Comparison of ENCODE assay signal across 13 cellular contexts in the genomic region with DNA sequence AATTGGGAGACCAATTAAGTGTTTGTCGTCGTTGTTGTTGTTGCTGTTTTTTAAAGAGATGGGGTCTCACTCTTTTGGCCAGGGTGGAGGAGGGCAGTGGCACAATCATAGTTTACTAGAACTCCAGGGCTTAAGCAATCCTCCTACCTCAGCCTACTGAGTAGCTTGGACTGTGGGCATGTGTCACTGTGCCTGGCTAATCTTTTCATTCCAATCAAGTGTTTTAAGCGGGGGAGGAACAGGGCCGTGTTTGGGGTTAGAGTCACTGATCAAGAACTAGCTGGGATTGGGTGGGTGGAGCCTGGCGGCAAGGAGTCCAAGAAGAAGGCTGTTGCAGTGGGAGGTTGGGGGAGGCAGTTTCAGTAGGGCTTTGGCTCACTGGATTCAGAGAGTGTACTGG. TPM values are rescaled to one million over a fixed set of nuclear protein-coding genes. Genes with fewer than 3 reads are reported as not detected.
DNase-seq lines count a peak whose midpoint lies in the region; ATAC-seq and TF ChIP-seq lines count a peak whose summit lies in the region.
"Had no signal": no experiment of that assay in that cellular context is flagged by ENCODE, and none has a peak within 500 bp of the region (broad histone marks: within the 10 kb centered on the region; RNA-seq: fewer than 3 reads in every experiment).

No MANE protein-coding gene starts in this region.

- no peak overlapping the region for H3K4me3 ChIP-seq in testis
- no peak overlapping the region for H3K4me3 ChIP-seq in dorsolateral prefrontal cortex
- H3K4me3 ChIP-seq: heart left ventricle had no signal

- H3K27me3 Mint-ChIP-seq in stimulated activated naive CD8-positive, alpha-beta T cell treated with anti-CD3 and anti-CD28 coated beads, Interleukin-15, amount 100 ng/mL, for 72 hours: no peaks in the 10 kb centered on the region

- intact Hi-C loops in testis (cut with DNase I; ENCODE audit: low total_unique reads) (no loop called here), dorsolateral prefrontal cortex (cut with DNase I) (no loop called here)

- H3K9me3 ChIP-seq in testis: no peaks in the 10 kb centered on the region

- peak overlapping the region in 1 of 2 donors; percentile 39 for H3K27ac ChIP-seq in testis
- H3K27ac ChIP-seq in dorsolateral prefrontal cortex: peak overlapping the region in 19 of 59 donors; percentile 2 to 55 (median 29)
- H3K27ac ChIP-seq: heart left ventricle had no signal

- no peak for ATAC-seq in GM21526 (IDR thresholded peaks at IDR 0.05; ENCODE audit: low FRiP score, unreplicated experiment)
- no peak for ATAC-seq in stimulated activated naive CD8-positive, alpha-beta T cell treated with anti-CD3 and anti-CD28 coated beads, Interleukin-15, amount 100 ng/mL, for 72 hours

- no peaks in the 10 kb centered on the region for H3K36me3 ChIP-seq in testis (ENCODE audit: low read depth, missing control alignments)
- H3K36me3 ChIP-seq: heart left ventricle had no signal

- no peak for TF ChIP-seq POLR2A in testis (IDR thresholded peaks at IDR 0.05)

- TF ChIP-seq CTCF in testis (IDR thresholded peaks at IDR 0.05) (no peak), dorsolateral prefrontal cortex (IDR thresholded peaks at IDR 0.05 in 54 of 56, conservative IDR thresholded peaks at IDR 0.05 in 2 of 56; ENCODE audit: low read depth in 1 of 56, partially characterized antibody in 56 of 56) (no peak)

- H3K4me1 Mint-ChIP-seq in stimulated activated naive CD8-positive, alpha-beta T cell treated with anti-CD3 and anti-CD28 coated beads, Interleukin-15, amount 100 ng/mL, for 72 hours: peaks cover 32% of the 10 kb centered on the region

- H3K27ac Mint-ChIP-seq in stimulated activated naive CD8-positive, alpha-beta T cell treated with anti-CD3 and anti-CD28 coated beads, Interleukin-15, amount 100 ng/mL, for 72 hours: no peak overlapping the region
- H3K27ac Mint-ChIP-seq: activated T-helper 1 cell treated with anti-CD3 and anti-CD28 coated beads, Interleukin-12 subunit alpha, Interleukin-12 subunit beta, Interleukin-2, Interleukin-4 antibody, amounts not matched to agents 30 ng/mL and 10 ng/mL and 1 ng/mL, durations not matched to agents 14 hours and 24 hours and 36 hours had no signal

- H3K4me1 ChIP-seq in testis: peaks cover 6% of the 10 kb centered on the region

- H3K27me3 ChIP-seq in testis (no peaks in the 10 kb centered on the region), dorsolateral prefrontal cortex (no peaks in the 10 kb centered on the region)
- H3K27me3 ChIP-seq: heart left ventricle had no signal

- peaks cover 6 to 12% of the 10 kb centered on the region in 2 donors for H3K9me3 Mint-ChIP-seq in stimulated activated naive CD8-positive, alpha-beta T cell treated with anti-CD3 and anti-CD28 coated beads, Interleukin-15, amount 100 ng/mL, for 72 hours

- no peak overlapping the region for H3K4me3 Mint-ChIP-seq in stimulated activated naive CD8-positive, alpha-beta T cell treated with anti-CD3 and anti-CD28 coated beads, Interleukin-15, amount 100 ng/mL, for 72 hours
- H3K4me3 Mint-ChIP-seq: activated T-helper 1 cell treated with anti-CD3 and anti-CD28 coated beads, Interleukin-12 subunit alpha, Interleukin-12 subunit beta, Interleukin-2, Interleukin-4 antibody, amounts not matched to agents 30 ng/mL and 10 ng/mL and 1 ng/mL, durations not matched to agents 14 hours and 24 hours and 36 hours had no signal

- DNase-seq in NCI-H2171 treated with DMSO at 0.1 percent for 48 hours (lab: John Stamatoyannopoulos, UW) (peak; percentile 81), NCI-H2171 (lab: John Stamatoyannopoulos, UW) (no peak), amniotic epithelial cell (ENCODE audit: low read depth) (peak; percentile 91), islet precursor cell (peak; percentile 85), testis (peak; percentile 74), dorsolateral prefrontal cortex (no peak)
- DNase-seq in stimulated activated naive CD8-positive, alpha-beta T cell treated with anti-CD3 and anti-CD28 coated beads, Interleukin-15, amount 100 ng/mL, for 72 hours: no peak
- DNase-seq: activated CD4-positive, CD25-positive, alpha-beta regulatory T cell treated with anti-CD3 and anti-CD28 coated beads, Interleukin-2, amount 50 U/mL, for 72 hours; heart left ventricle; NCI-H345; stimulated activated CD8-positive, alpha-beta memory T cell treated with anti-CD3 and anti-CD28 coated beads, Interleukin-4, amount 100 ng/mL, for 48 hours had no signal

- WGBS in testis, 2 donors: 59 to 79% methylated on average over 5 of the region's 5 CpGs

RNA-seq across cellular contexts. Expression of a gene that starts 13.8 kb away (rescaled TPM):
- 10 to 100 TPM; 34.1 to 34.2 TPM for total RNA-seq in testis
- polyA plus RNA-seq in testis (ENCODE audit: insufficient read depth, low read depth, low replicate concordance): 26.3 TPM
- 10 to 100 TPM; 19.1 to 51.5 (median 35.4) TPM for total RNA-seq in dorsolateral prefrontal cortex

RNA-seq across cellular contexts. Expression of a gene that starts 46.4 kb away (rescaled TPM):
- total RNA-seq in testis: 10 to 100 TPM; 18.5 to 21.7 TPM
- 16.1 TPM for polyA plus RNA-seq in testis (ENCODE audit: insufficient read depth, low read depth, low replicate concordance)
- 10 to 100 TPM; 23.7 to 52.8 (median 39.3) TPM for total RNA-seq in dorsolateral prefrontal cortex

Comparison
In these comparisons a context has a peak if more than half of its experiments do, and no peak if none do; other contexts are left out.
1. DNase-seq: peak in NCI-H2171 treated with DMSO at 0.1 percent for 48 hours (single experiment), amniotic epithelial cell (single experiment), islet precursor cell (single experiment) and testis (single experiment); none in NCI-H2171 (single experiment), dorsolateral prefrontal cortex (0 of 10) and stimulated activated naive CD8-positive, alpha-beta T cell treated with anti-CD3 and anti-CD28 coated beads, Interleukin-15, amount 100 ng/mL, for 72 hours (0 of 2).